Comparison of ENCODE assay signal across 14 cellular contexts in genomic region chr21:16579538-16579937, GRCh38.
DNase-seq lines count a peak whose midpoint lies in the region; ATAC-seq and TF ChIP-seq lines count a peak whose summit lies in the region.
"Had no signal": no experiment of that assay in that cellular context is flagged by ENCODE, and none has a peak within 500 bp of the region (broad histone marks: within the 10 kb centered on the region; RNA-seq: fewer than 3 reads in every experiment).

No MANE protein-coding gene starts in this region.

- DNase-seq in cardiac muscle cell (ENCODE audit: low read depth in 1 of 2, low spot score in 1 of 2) (peak in 1 of 2 donors; percentile 68), Right ventricle myocardium inferior (ENCODE audit: missing footprints) (no peak), fibroblast of peridontal ligament (ENCODE audit: extremely low read depth) (peak; percentile 91), vagina (ENCODE audit: extremely low spot score in 2 of 2) (no peak), SIG-M5 treated with dmso at 0.1 percent for 504 hours (lab: John Stamatoyannopoulos, UW; ENCODE audit: unreplicated experiment) (no peak)
- no peak for DNase-seq in stimulated activated CD8-positive, alpha-beta memory T cell treated with anti-CD3 and anti-CD28 coated beads, Interleukin-4, amount 100 ng/mL, for 48 hours
- DNase-seq: activated CD4-positive, alpha-beta T cell treated with anti-CD3 and anti-CD28 coated beads for 1 hour; activated gamma-delta T cell treated with Interleukin-2 at 50 U/mL for 16 hours; immature natural killer cell; SIG-M5 had no signal

- H3K36me3 ChIP-seq in cardiac muscle cell (no peaks in the 10 kb centered on the region), vagina (no peaks in the 10 kb centered on the region)

- H3K27ac Mint-ChIP-seq in nephron: peak overlapping the region; percentile 98 to 100 (median 98)
- H3K27ac Mint-ChIP-seq: GM23338, immature natural killer cell had no signal

- H3K9me3 ChIP-seq in cardiac muscle cell (ENCODE audit: low read depth): no peaks in the 10 kb centered on the region
- H3K9me3 ChIP-seq in vagina: no peaks in the 10 kb centered on the region

- H3K27me3 ChIP-seq in cardiac muscle cell (no peaks in the 10 kb centered on the region), vagina (no peaks in the 10 kb centered on the region)

- peak overlapping the region; percentile 10 to 49 (median 24) for H3K4me3 Mint-ChIP-seq in nephron
- H3K4me3 Mint-ChIP-seq: GM23338, immature natural killer cell had no signal

- no peak for TF ChIP-seq POLR2A in vagina (IDR thresholded peaks at IDR 0.05)

- no peak for TF ChIP-seq CTCF in cardiac muscle cell (IDR thresholded peaks at IDR 0.05; ENCODE audit: low read depth, low read length)
- no peak for TF ChIP-seq CTCF in nephron (IDR thresholded peaks at IDR 0.05; ENCODE audit: unreplicated experiment in 3 of 3)
- TF ChIP-seq CTCF in vagina (IDR thresholded peaks at IDR 0.05): no peak

- ATAC-seq in Right ventricle myocardium inferior (no peak), HG02678 (IDR thresholded peaks at IDR 0.05; ENCODE audit: unreplicated experiment) (no peak)
- ATAC-seq: GM23338, K562 had no signal

- H3K4me3 ChIP-seq in cardiac muscle cell (no peak overlapping the region), vagina (no peak overlapping the region)
- H3K4me3 ChIP-seq: GM23338, K562 had no signal

- intact Hi-C loops in Right ventricle myocardium inferior (cut with DNase I) (no loop called here), vagina (cut with DNase I) (no loop called here)

- H3K4me1 ChIP-seq in cardiac muscle cell (ENCODE audit: low read depth) (peaks cover 5% of the 10 kb centered on the region), vagina (peaks cover 34% of the 10 kb centered on the region)

- H3K9me3 Mint-ChIP-seq in nephron: no peaks in the 10 kb centered on the region
- H3K9me3 Mint-ChIP-seq: GM23338 had no signal

- H3K4me1 Mint-ChIP-seq in nephron: peaks cover 48% of the 10 kb centered on the region
- H3K4me1 Mint-ChIP-seq: immature natural killer cell had no signal

- peak overlapping the region; percentile 29 for H3K27ac ChIP-seq in cardiac muscle cell
- peak overlapping the region; percentile 63 for H3K27ac ChIP-seq in vagina

- H3K27me3 Mint-ChIP-seq in nephron (ENCODE audit: low read depth): no peaks in the 10 kb centered on the region

- peaks cover 17% of the 10 kb centered on the region for H3K36me3 Mint-ChIP-seq in nephron (ENCODE audit: low read depth)
